8 cellular contexts compared by ENCODE assay signal in the genomic region with DNA sequence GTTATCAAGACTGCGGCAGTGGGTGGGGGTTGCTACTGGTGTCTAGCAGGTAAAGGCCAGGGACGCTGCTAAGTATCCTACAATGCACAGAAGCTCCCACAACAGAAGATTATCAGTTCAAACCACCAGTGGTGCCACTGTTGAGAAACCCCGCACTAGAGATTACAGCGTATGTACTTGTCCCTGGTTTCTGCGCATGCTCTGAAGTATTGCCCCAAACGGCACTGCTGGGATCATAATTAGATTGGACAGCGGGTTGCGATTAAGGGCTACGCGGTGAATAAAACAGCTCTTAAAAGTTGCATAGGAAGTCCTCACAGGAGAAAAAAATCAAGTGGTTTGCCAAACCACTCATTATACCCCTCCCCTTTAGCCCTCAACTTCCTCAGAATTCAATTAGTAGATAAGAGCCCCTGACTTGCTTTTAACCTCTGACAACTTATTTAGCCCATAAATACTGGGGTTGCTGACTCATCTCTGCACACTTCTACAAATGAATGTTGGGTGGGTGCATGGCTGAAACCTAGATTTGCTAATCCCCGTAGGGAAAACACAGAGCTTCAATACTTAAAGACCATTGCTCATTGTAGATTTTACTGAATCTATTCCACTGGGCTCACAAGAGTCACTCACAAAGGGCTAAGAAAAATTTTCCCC.
A peak's percentile ranks its signal among the peaks of the same experiment; 100 is the strongest.
DNase-seq lines count a peak whose midpoint lies in the region; ATAC-seq and TF ChIP-seq lines count a peak whose summit lies in the region.
"Had no signal": no experiment of that assay in that cellular context is flagged by ENCODE, and none has a peak within 500 bp of the region (broad histone marks: within the 10 kb centered on the region; RNA-seq: fewer than 3 reads in every experiment).

No MANE protein-coding gene starts in this region.

- DNase-seq in NOMO-1 (lab: John Stamatoyannopoulos, UW; ENCODE audit: unreplicated experiment in 2 of 2) = peak; percentile 91 to 98
- DNase-seq in renal cortical epithelial cell (ENCODE audit: low read depth) = peak; percentile 44
- no peak for DNase-seq in epidermal melanocyte (ENCODE audit: insufficient read length, low spot score)
- DNase-seq in suprapubic skin (ENCODE audit: low spot score in 2 of 2) = no peak
- DNase-seq: pancreas had no signal

- peaks cover 12% of the 10 kb centered on the region for H3K27me3 ChIP-seq in suprapubic skin
- H3K27me3 ChIP-seq: pancreas had no signal

- H3K4me3 Mint-ChIP-seq in activated naive CD4-positive, alpha-beta T cell treated with anti-CD3 and anti-CD28 coated beads, Interleukin-2, amount 50 U/mL, for 24 hours = peak overlapping the region; percentile 51

- no peaks in the 10 kb centered on the region for H3K36me3 ChIP-seq in suprapubic skin
- H3K36me3 ChIP-seq: pancreas had no signal

- H3K4me1 ChIP-seq in suprapubic skin = peaks cover 9% of the 10 kb centered on the region
- H3K4me1 ChIP-seq: pancreas had no signal

- no peak for TF ChIP-seq CTCF in suprapubic skin (IDR thresholded peaks at IDR 0.05)

- ATAC-seq in GM18861 (IDR thresholded peaks at IDR 0.05; ENCODE audit: unreplicated experiment) (peak; percentile 66), HG02970 (IDR thresholded peaks at IDR 0.05; ENCODE audit: low FRiP score, unreplicated experiment) (peak; percentile 47)

- peak overlapping the region; percentile 85 for H3K27ac Mint-ChIP-seq in activated naive CD4-positive, alpha-beta T cell treated with anti-CD3 and anti-CD28 coated beads, Interleukin-2, amount 50 U/mL, for 24 hours

- no peaks in the 10 kb centered on the region for H3K9me3 ChIP-seq in suprapubic skin
- H3K9me3 ChIP-seq: pancreas had no signal

- no peak for TF ChIP-seq POLR2A in suprapubic skin (IDR thresholded peaks at IDR 0.05)

- H3K4me1 Mint-ChIP-seq in activated naive CD4-positive, alpha-beta T cell treated with anti-CD3 and anti-CD28 coated beads, Interleukin-2, amount 50 U/mL, for 24 hours = peaks cover 31% of the 10 kb centered on the region

- H3K27me3 Mint-ChIP-seq in activated naive CD4-positive, alpha-beta T cell treated with anti-CD3 and anti-CD28 coated beads, Interleukin-2, amount 50 U/mL, for 24 hours = no peaks in the 10 kb centered on the region

- no peak overlapping the region for H3K27ac ChIP-seq in suprapubic skin
- H3K27ac ChIP-seq: pancreas had no signal

- no peaks in the 10 kb centered on the region for H3K36me3 Mint-ChIP-seq in activated naive CD4-positive, alpha-beta T cell treated with anti-CD3 and anti-CD28 coated beads, Interleukin-2, amount 50 U/mL, for 24 hours

- H3K4me3 ChIP-seq in suprapubic skin = no peak overlapping the region
- H3K4me3 ChIP-seq: pancreas had no signal

- no peak for TF ChIP-seq EP300 in suprapubic skin (IDR thresholded peaks at IDR 0.05)

- H3K9me3 Mint-ChIP-seq in activated naive CD4-positive, alpha-beta T cell treated with anti-CD3 and anti-CD28 coated beads, Interleukin-2, amount 50 U/mL, for 24 hours = no peaks in the 10 kb centered on the region

- WGBS in suprapubic skin = 55% methylated on average over 11 of the region's 11 CpGs

Comparison
In these comparisons a context has a peak if more than half of its experiments do, and no peak if none do; other contexts are left out.
1. DNase-seq: peak in NOMO-1 (2 of 2) and renal cortical epithelial cell (single experiment); none in epidermal melanocyte (single experiment) and suprapubic skin (0 of 2).